Comparison of ENCODE assay signal across 14 cellular contexts in genomic region chr13:50951366-50951765, GRCh38.
"Had no signal": no experiment of that assay in that cellular context is flagged by ENCODE, and none has a peak within 500 bp of the region (broad histone marks: within the 10 kb centered on the region; RNA-seq: fewer than 3 reads in every experiment).

No MANE protein-coding gene starts in this region.

- H3K27me3 ChIP-seq: adrenal gland, esophagus squamous epithelium, pancreas, tibial artery, uterus had no signal

- H3K27ac Mint-ChIP-seq: activated CD4-positive, alpha-beta T cell treated with anti-CD3 and anti-CD28 coated beads, Interleukin-2, amount 10 ng/mL, durations not matched to agents 7 days and 5 days; activated T-helper 2 cell treated with anti-CD3 and anti-CD28 coated beads, Interferon-gamma antibody, Interleukin-2, Interleukin-4, amounts not matched to agents 10 μg/mL and 5 μg/mL and 100 μg/mL, durations not matched to agents 14 hours and 24 hours and 36 hours; T-helper 1 cell treated with Interleukin-12 subunit alpha and Interleukin-12 subunit beta and Interleukin-4 antibody, amounts not matched to agents 30 μg/mL and 1 μg/mL, for 36 hours had no signal

- H3K9me3 ChIP-seq: adrenal gland, esophagus squamous epithelium, pancreas, tibial artery, uterus had no signal

- H3K4me3 Mint-ChIP-seq: activated CD4-positive, alpha-beta T cell treated with anti-CD3 and anti-CD28 coated beads, Interleukin-2, amount 10 ng/mL, durations not matched to agents 7 days and 5 days; T-helper 1 cell treated with Interleukin-12 subunit alpha and Interleukin-12 subunit beta and Interleukin-4 antibody, amounts not matched to agents 30 μg/mL and 1 μg/mL, for 36 hours had no signal

- ATAC-seq: pancreas had no signal

- H3K4me1 Mint-ChIP-seq: activated CD4-positive, alpha-beta T cell treated with anti-CD3 and anti-CD28 coated beads, Interleukin-2, amount 10 ng/mL, durations not matched to agents 7 days and 5 days had no signal

- H3K27me3 Mint-ChIP-seq: activated CD4-positive, alpha-beta T cell treated with anti-CD3 and anti-CD28 coated beads, Interleukin-2, amount 10 ng/mL, durations not matched to agents 7 days and 5 days had no signal

- H3K4me1 ChIP-seq: adrenal gland, pancreas, tibial artery, uterus had no signal

- H3K36me3 ChIP-seq: adrenal gland, pancreas, uterus had no signal

- H3K4me3 ChIP-seq: adrenal gland, esophagus squamous epithelium, pancreas, tibial artery, uterus had no signal

- DNase-seq: activated CD4-positive, alpha-beta T cell treated with anti-CD3 and anti-CD28 coated beads, Interleukin-2, amount 10 ng/mL, durations not matched to agents 7 days and 5 days; activated CD4-positive, CD25-positive, alpha-beta regulatory T cell; activated naive CD4-positive, alpha-beta T cell treated with anti-CD3 and anti-CD28 coated beads, Interleukin-2, amount 50 U/mL, for 16 hours; activated T-cell treated with anti-CD3 and anti-CD28 coated beads for 4 hours; adrenal gland; esophagus squamous epithelium; hippocampal formation; pancreas; retina; small intestine; tibial artery; uterus had no signal

- H3K9me3 Mint-ChIP-seq: activated CD4-positive, alpha-beta T cell treated with anti-CD3 and anti-CD28 coated beads, Interleukin-2, amount 10 ng/mL, durations not matched to agents 7 days and 5 days; activated T-helper 2 cell treated with anti-CD3 and anti-CD28 coated beads, Interferon-gamma antibody, Interleukin-2, Interleukin-4, amounts not matched to agents 10 μg/mL and 5 μg/mL and 100 μg/mL, durations not matched to agents 14 hours and 24 hours and 36 hours; T-helper 1 cell treated with Interleukin-12 subunit alpha and Interleukin-12 subunit beta and Interleukin-4 antibody, amounts not matched to agents 30 μg/mL and 1 μg/mL, for 36 hours had no signal

- H3K27ac ChIP-seq: adrenal gland, pancreas, tibial artery had no signal
